In genomic region chr19:2607712-2608601, GRCh38 we compare ENCODE assay signal across 8 cellular contexts.
DNase-seq lines count a peak whose midpoint lies in the region; ATAC-seq, FAIRE-seq and TF ChIP-seq lines count a peak whose summit lies in the region.

No MANE protein-coding gene starts in this region.

- no TSS peak for BruUV-seq in K562 (replicated peaks; lab: Mats Ljungman, UMichigan)
- BruUV-seq in mammary epithelial cell (replicated peaks; lab: Mats Ljungman, UMichigan): no TSS peak

- no peak for ATAC-seq in K562

- no peak overlapping the region for H3K4me3 ChIP-seq in H7 (ENCODE audit: insufficient read depth, low read depth, low read length)
- no peak overlapping the region for H3K4me3 ChIP-seq in K562
- no peak overlapping the region for H3K4me3 ChIP-seq in mammary epithelial cell (replicated peaks in 1 of 3; ENCODE audit: insufficient read depth in 1 of 3, low read depth in 2 of 3, low read length in 3 of 3)

- in situ Hi-C loops in K562 (cut with MboI): loop anchor here (10.0 kb wide), 1 partner anchor 453 kb away; the partner anchor contains the start of gene AP3D1
- in situ Hi-C loops in mammary epithelial cell (cut with MboI; ENCODE audit: low sequenced_read_pairs in 2 of 2): no loop called here

- H2AFZ ChIP-seq in K562 (ENCODE audit: low read depth, low read length) (no peak overlapping the region), mammary epithelial cell (ENCODE audit: low read depth, low read length) (no peak overlapping the region)

- intact Hi-C loops in K562 (cut with micrococcal nuclease): no loop called here
- intact Hi-C loops in mammary epithelial cell (cut with micrococcal nuclease): no loop called here

- no peaks in the 10 kb centered on the region for H3K9me3 Mint-ChIP-seq in T-helper 2 cell treated with Interferon-gamma antibody and Interleukin-4, amounts not matched to agents 5 μg/mL and 100 μg/mL, for 36 hours

- TF ChIP-seq POLR2A in K562 (conservative IDR thresholded peaks at IDR 0.05): no peak

- DNase-seq in H7 (peak; percentile 51), K562 (ENCODE audit: extremely low read depth in 1 of 4, low spot score in 3 of 4) (no peak), mammary epithelial cell (no peak), EL (no peak), HuH-7 (ENCODE audit: low spot score) (no peak)
- DNase-seq in T-helper 2 cell treated with Interferon-gamma antibody and Interleukin-4, amounts not matched to agents 5 μg/mL and 100 μg/mL, for 36 hours (ENCODE audit: low spot score): peak; percentile 82
- peak; percentile 86 for DNase-seq in stimulated activated CD8-positive, alpha-beta memory T cell treated with anti-CD3 and anti-CD28 coated beads, Interleukin-2, amount 100 ng/mL, for 48 hours (ENCODE audit: low read depth in 2 of 2)

- no peak for FAIRE-seq in K562 (lab: Jason Lieb, UNC)

- CTCF ChIA-PET in K562 (lab: Yijun Ruan, JAX; ENCODE audit: low intra/inter-chr PET ratio): interaction anchor here (0.5 to 1.2 kb wide), 2 partner anchors 131 to 134 kb away, joined by 3 to 4 read pairs; no protein-coding TSS in a partner anchor
- CTCF ChIA-PET in mammary epithelial cell (lab: Charles Lee; ENCODE audit: low non-redundant PET): no interaction called here

- H3K27ac Mint-ChIP-seq in T-helper 2 cell treated with Interferon-gamma antibody and Interleukin-4, amounts not matched to agents 5 μg/mL and 100 μg/mL, for 36 hours: peak overlapping the region; percentile 1

- H3K27me3 ChIP-seq in H7 (ENCODE audit: control insufficient read depth, insufficient read depth, low read length): no peaks in the 10 kb centered on the region
- H3K27me3 ChIP-seq in K562 (ENCODE audit: control insufficient read depth in 2 of 2, insufficient read depth in 2 of 2, low read length in 2 of 2): peaks cover 22 to 51% of the 10 kb centered on the region in 2 experiments; a peak in 4 of 5 replicates
- H3K27me3 ChIP-seq in mammary epithelial cell (ENCODE audit: insufficient read depth, low read length): no peaks in the 10 kb centered on the region

- no peak for TF ChIP-seq CTCF in K562 (IDR thresholded peaks at IDR 0.05 in 2 of 3, conservative IDR thresholded peaks at IDR 0.05 in 1 of 3; ENCODE audit: insufficient read depth in 2 of 3, low read depth in 1 of 3, low read length in 3 of 3)
- TF ChIP-seq CTCF in mammary epithelial cell (conservative IDR thresholded peaks at IDR 0.05 in 1 of 2, IDR thresholded peaks at IDR 0.05 in 1 of 2; ENCODE audit: extremely low read depth in 1 of 2, insufficient read depth in 1 of 2, low read depth in 1 of 2, low read length in 2 of 2): no peak

- H3K79me2 ChIP-seq in K562 (ENCODE audit: control insufficient read depth, insufficient read depth, low read length): no peaks in the 10 kb centered on the region
- H3K79me2 ChIP-seq in mammary epithelial cell (ENCODE audit: insufficient read depth, low read length): no peaks in the 10 kb centered on the region

- peak overlapping the region; percentile 58 for H3K4me3 Mint-ChIP-seq in T-helper 2 cell treated with Interferon-gamma antibody and Interleukin-4, amounts not matched to agents 5 μg/mL and 100 μg/mL, for 36 hours

- TF ChIP-seq EP300 in K562 (IDR thresholded peaks at IDR 0.05; ENCODE audit: low read length): no peak

- no peak for TF ChIP-seq RAD21 in K562 (CRISPR knock-in tag; conservative IDR thresholded peaks at IDR 0.05 in 1 of 2, IDR thresholded peaks at IDR 0.05 in 1 of 2)

- POLR2A ChIA-PET in K562 (lab: Yijun Ruan, JAX): no interaction called here

- no peaks in the 10 kb centered on the region for H3K9me1 ChIP-seq in K562 (ENCODE audit: control insufficient read depth, insufficient read depth, low read length)

- WGBS in K562 (ENCODE audit: insufficient coverage, low coverage, missing lambda C conversion rate): 8% methylated on average over 38 of the region's 47 CpGs
- WGBS in mammary epithelial cell (ENCODE audit: low coverage, missing lambda C conversion rate): 82% methylated on average over 26 of the region's 47 CpGs

- H3K27ac ChIP-seq in K562 (ENCODE audit: extremely low read depth, low read depth, low read length) (no peak overlapping the region), mammary epithelial cell (ENCODE audit: insufficient read depth, low read depth, low read length) (no peak overlapping the region)

- H3K4me1 Mint-ChIP-seq in T-helper 2 cell treated with Interferon-gamma antibody and Interleukin-4, amounts not matched to agents 5 μg/mL and 100 μg/mL, for 36 hours (ENCODE audit: low read depth): peaks cover 15% of the 10 kb centered on the region

- no peak overlapping the region for H3K4me2 ChIP-seq in K562 (ENCODE audit: insufficient read depth, low read length)
- H3K4me2 ChIP-seq in mammary epithelial cell (ENCODE audit: insufficient read depth, low read depth, low read length): no peak overlapping the region

- no peaks in the 10 kb centered on the region for H4K20me1 ChIP-seq in K562 (replicated peaks; ENCODE audit: control insufficient read depth, insufficient read depth, low read length)
- H4K20me1 ChIP-seq in mammary epithelial cell (ENCODE audit: insufficient read depth, low read length): no peaks in the 10 kb centered on the region

- H3K27me3 Mint-ChIP-seq in T-helper 2 cell treated with Interferon-gamma antibody and Interleukin-4, amounts not matched to agents 5 μg/mL and 100 μg/mL, for 36 hours (ENCODE audit: low read depth): peaks cover 34% of the 10 kb centered on the region

- H3K9me3 ChIP-seq in ES-I3 (ENCODE audit: control insufficient read depth, insufficient read depth, low read length) (no peaks in the 10 kb centered on the region), K562 (replicated peaks; ENCODE audit: control insufficient read depth, insufficient read depth, low read depth, low read length) (no peaks in the 10 kb centered on the region), mammary epithelial cell (replicated peaks; ENCODE audit: insufficient read depth, low read length) (peaks cover 2% of the 10 kb centered on the region)

- H3K4me1 ChIP-seq in ES-I3 (ENCODE audit: insufficient read depth, low read length) (peaks cover 2% of the 10 kb centered on the region; the same call in 1 of the 2 replicates), K562 (replicated peaks in 1 of 2; ENCODE audit: control insufficient read depth in 2 of 2, insufficient read depth in 2 of 2, low read length in 2 of 2) (peaks cover 0 to 20% of the 10 kb centered on the region in 2 experiments; a peak in 2 of 5 replicates), mammary epithelial cell (ENCODE audit: insufficient read depth, low read length) (peaks cover 10% of the 10 kb centered on the region)

- H3K9ac ChIP-seq in ES-I3 (ENCODE audit: low read depth, low read length) (0 out of 2 replicates have a peak overlapping the region, but pooled peaks have one; percentile 0), K562 (ENCODE audit: insufficient read depth in 1 of 2, low read depth in 2 of 2, low read length in 2 of 2) (no peak overlapping the region), mammary epithelial cell (ENCODE audit: insufficient read depth, low read length) (no peak overlapping the region)

- dilution Hi-C loops in mammary epithelial cell (cut with HindIII; ENCODE audit: low sequenced_read_pairs): loop anchor here (5.0 kb wide), 2 partner anchors 51 to 126 kb away; no protein-coding TSS in a partner anchor

- H3K36me3 ChIP-seq in ES-I3 (ENCODE audit: insufficient read depth, low read length) (no peaks in the 10 kb centered on the region), H7 (replicated peaks; ENCODE audit: control insufficient read depth, insufficient read depth, low read length) (no peaks in the 10 kb centered on the region), K562 (ENCODE audit: control insufficient read depth, insufficient read depth, low read length) (no peaks in the 10 kb centered on the region), mammary epithelial cell (ENCODE audit: insufficient read depth, low read length) (no peaks in the 10 kb centered on the region)

- no peaks in the 10 kb centered on the region for H3K36me3 Mint-ChIP-seq in T-helper 2 cell treated with Interferon-gamma antibody and Interleukin-4, amounts not matched to agents 5 μg/mL and 100 μg/mL, for 36 hours (ENCODE audit: low read depth)

TF ChIP-seq in K562, 482 proteins besides CTCF, POLR2A, EP300 and RAD21 (continues in another document):
- TF ChIP-seq GABPB2 (CRISPR knock-in tag; conservative IDR thresholded peaks at IDR 0.05): no peak
- peak; percentile 30; the same call in 1 of the 2 replicates for TF ChIP-seq EGR1 (conservative IDR thresholded peaks at IDR 0.05)
- TF ChIP-seq SAP30 (IDR thresholded peaks at IDR 0.05; ENCODE audit: borderline replicate concordance, insufficient read depth, low read depth, low read length, poor library complexity, severe bottlenecking): no peak
- no peak for TF ChIP-seq CBX3 (IDR thresholded peaks at IDR 0.05; ENCODE audit: borderline replicate concordance in 1 of 2, low read length in 2 of 2)
- no peak for TF ChIP-seq NFRKB (IDR thresholded peaks at IDR 0.05; ENCODE audit: low read depth)
- no peak for TF ChIP-seq SRSF3 (IDR thresholded peaks at IDR 0.05; ENCODE audit: insufficient read depth, low read length)
- no peak for TF ChIP-seq SRSF7 (optimal IDR thresholded peaks at IDR 0.05; ENCODE audit: low read depth, low read length)
- TF ChIP-seq RNF2 (IDR thresholded peaks at IDR 0.05): no peak
- no peak for TF ChIP-seq MNT (conservative IDR thresholded peaks at IDR 0.05)
- TF ChIP-seq HDAC1 (IDR thresholded peaks at IDR 0.05): no peak
- TF ChIP-seq CREM (IDR thresholded peaks at IDR 0.05; ENCODE audit: low read depth): no peak
- 0 out of 2 replicates have a peak, but pooled peaks have one; percentile 18 for TF ChIP-seq BHLHE40 (IDR thresholded peaks at IDR 0.05; ENCODE audit: low read length)
- TF ChIP-seq NFIC (IDR thresholded peaks at IDR 0.05): peak; percentile 86

Comparison
In these comparisons a context has a peak if more than half of its experiments do, and no peak if none do; other contexts are left out.
1. DNase-seq: peak in H7 (single experiment), T-helper 2 cell treated with Interferon-gamma antibody and Interleukin-4, amounts not matched to agents 5 μg/mL and 100 μg/mL, for 36 hours (single experiment) and stimulated activated CD8-positive, alpha-beta memory T cell treated with anti-CD3 and anti-CD28 coated beads, Interleukin-2, amount 100 ng/mL, for 48 hours (2 of 2); none in K562 (0 of 4), mammary epithelial cell (single experiment), EL (single experiment) and HuH-7 (single experiment).